ENCODE assay signal across 9 cellular contexts in the genomic region with DNA sequence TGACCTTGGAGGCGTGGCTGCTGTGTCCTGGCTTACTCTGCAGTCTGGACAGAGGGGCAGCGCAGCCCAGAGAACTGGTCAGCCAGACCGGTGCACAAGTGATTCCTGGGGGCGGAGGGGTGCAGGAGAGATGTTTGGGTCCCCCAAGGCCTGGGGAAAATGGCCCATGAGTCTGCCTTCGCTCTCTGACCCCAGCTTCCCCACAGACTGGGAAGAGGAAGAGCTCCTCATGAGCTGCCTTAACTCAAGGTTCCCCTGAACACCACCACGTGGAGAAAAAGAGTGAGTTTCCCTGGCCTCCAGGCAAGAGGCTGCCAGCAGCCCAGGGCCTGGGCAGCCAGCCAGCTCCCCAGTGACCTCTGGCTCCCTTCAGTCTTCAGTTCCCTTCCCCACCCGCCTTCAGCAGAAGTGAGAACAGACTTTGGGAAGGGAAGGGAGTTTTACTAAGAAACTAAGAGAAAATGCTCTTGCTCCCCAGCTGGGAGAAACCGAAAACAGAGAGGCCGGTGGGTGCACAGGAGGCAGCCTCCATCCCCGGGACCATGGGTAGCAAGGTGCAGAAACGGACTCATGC. TPM values are rescaled to one million over a fixed set of nuclear protein-coding genes. Genes with fewer than 3 reads are reported as not detected.
DNase-seq lines count a peak whose midpoint lies in the region; ATAC-seq and TF ChIP-seq lines count a peak whose summit lies in the region.
"Had no signal": no experiment of that assay in that cellular context is flagged by ENCODE, and none has a peak within 500 bp of the region (broad histone marks: within the 10 kb centered on the region; RNA-seq: fewer than 3 reads in every experiment).

No MANE protein-coding gene starts in this region.

- ATAC-seq in stimulated activated effector memory CD8-positive, alpha-beta T cell treated with anti-CD3 and anti-CD28 coated beads, Interleukin-12 subunit alpha, Interleukin-12 subunit beta, amount 100 ng/mL, for 72 hours, result no peak
- no peak for ATAC-seq in GM21390 (IDR thresholded peaks at IDR 0.05; ENCODE audit: unreplicated experiment)

- H3K36me3 Mint-ChIP-seq in activated naive CD8-positive, alpha-beta T cell treated with anti-CD3 and anti-CD28 coated beads for 36 hours, result peaks cover 17% of the 10 kb centered on the region
- H3K36me3 Mint-ChIP-seq in stimulated activated effector memory CD8-positive, alpha-beta T cell treated with anti-CD3 and anti-CD28 coated beads, Interleukin-12 subunit alpha, Interleukin-12 subunit beta, amount 100 ng/mL, for 72 hours, result peaks cover 60% of the 10 kb centered on the region
- H3K36me3 Mint-ChIP-seq in nephron progenitor cell (ENCODE audit: low read depth), result no peaks in the 10 kb centered on the region

- TF ChIP-seq CTCF in HL-60 (IDR thresholded peaks at IDR 0.05; ENCODE audit: insufficient read depth, low read length), result no peak
- no peak for TF ChIP-seq CTCF in nephron progenitor cell (IDR thresholded peaks at IDR 0.05)

- peak overlapping the region; percentile 52 for H3K27ac ChIP-seq in HL-60 (replicated peaks)

- no peak overlapping the region for H3K4me3 Mint-ChIP-seq in activated naive CD8-positive, alpha-beta T cell treated with anti-CD3 and anti-CD28 coated beads for 36 hours
- H3K4me3 Mint-ChIP-seq in stimulated activated effector memory CD8-positive, alpha-beta T cell treated with anti-CD3 and anti-CD28 coated beads, Interleukin-12 subunit alpha, Interleukin-12 subunit beta, amount 100 ng/mL, for 72 hours, result no peak overlapping the region
- H3K4me3 Mint-ChIP-seq in nephron progenitor cell, result no peak overlapping the region

- H3K27me3 Mint-ChIP-seq in activated naive CD8-positive, alpha-beta T cell treated with anti-CD3 and anti-CD28 coated beads for 36 hours, result no peaks in the 10 kb centered on the region
- peaks cover 9% of the 10 kb centered on the region for H3K27me3 Mint-ChIP-seq in nephron progenitor cell (ENCODE audit: low read depth, poor library complexity)

- H3K27ac Mint-ChIP-seq in activated naive CD8-positive, alpha-beta T cell treated with anti-CD3 and anti-CD28 coated beads for 36 hours, result peak overlapping the region; percentile 45
- H3K27ac Mint-ChIP-seq in stimulated activated effector memory CD8-positive, alpha-beta T cell treated with anti-CD3 and anti-CD28 coated beads, Interleukin-12 subunit alpha, Interleukin-12 subunit beta, amount 100 ng/mL, for 72 hours, result peak overlapping the region; percentile 79
- H3K27ac Mint-ChIP-seq in nephron progenitor cell, result no peak overlapping the region

- peak; percentile 98 to 99 for DNase-seq in AML-193 (lab: John Stamatoyannopoulos, UW)
- DNase-seq in HL-60 (ENCODE audit: low read depth in 1 of 2, low spot score in 1 of 2), result peak; percentile 93 to 95
- no peak for DNase-seq in activated naive CD8-positive, alpha-beta T cell treated with anti-CD3 and anti-CD28 coated beads for 36 hours
- peak; percentile 71 for DNase-seq in hepatic stellate cell (ENCODE audit: low spot score)
- no peak for DNase-seq in stimulated activated effector memory CD8-positive, alpha-beta T cell treated with anti-CD3 and anti-CD28 coated beads, Interleukin-12 subunit alpha, Interleukin-12 subunit beta, amount 100 ng/mL, for 72 hours (ENCODE audit: low spot score in 2 of 2)
- no peak for DNase-seq in nephron progenitor cell
- DNase-seq in NCI-H748 (lab: John Stamatoyannopoulos, UW; ENCODE audit: unreplicated experiment), result no peak

- no peaks in the 10 kb centered on the region for H3K27me3 ChIP-seq in HL-60 (ENCODE audit: insufficient read depth, poor library complexity, severe bottlenecking)

- no peak overlapping the region for H3K4me3 ChIP-seq in HL-60 (replicated peaks; ENCODE audit: insufficient read depth, low read length)
- H3K4me3 ChIP-seq: HAP-1 had no signal

- peaks cover 48% of the 10 kb centered on the region for H3K4me1 Mint-ChIP-seq in activated naive CD8-positive, alpha-beta T cell treated with anti-CD3 and anti-CD28 coated beads for 36 hours
- H3K4me1 Mint-ChIP-seq in stimulated activated effector memory CD8-positive, alpha-beta T cell treated with anti-CD3 and anti-CD28 coated beads, Interleukin-12 subunit alpha, Interleukin-12 subunit beta, amount 100 ng/mL, for 72 hours, result peaks cover 35% of the 10 kb centered on the region
- peaks cover 44% of the 10 kb centered on the region for H3K4me1 Mint-ChIP-seq in nephron progenitor cell

- H3K9me3 Mint-ChIP-seq in activated naive CD8-positive, alpha-beta T cell treated with anti-CD3 and anti-CD28 coated beads for 36 hours, result no peaks in the 10 kb centered on the region
- H3K9me3 Mint-ChIP-seq in stimulated activated effector memory CD8-positive, alpha-beta T cell treated with anti-CD3 and anti-CD28 coated beads, Interleukin-12 subunit alpha, Interleukin-12 subunit beta, amount 100 ng/mL, for 72 hours, result no peaks in the 10 kb centered on the region
- H3K9me3 Mint-ChIP-seq in nephron progenitor cell, result no peaks in the 10 kb centered on the region

RNA-seq across cellular contexts. Expression of a gene that starts 2.0 kb away (rescaled TPM):
- total RNA-seq in activated naive CD8-positive, alpha-beta T cell treated with anti-CD3 and anti-CD28 coated beads for 36 hours, result not detected

RNA-seq across cellular contexts. Expression of a gene that starts 13.7 kb away (rescaled TPM):
- 100 to 1,000 TPM; 133 to 136 TPM for total RNA-seq in activated naive CD8-positive, alpha-beta T cell treated with anti-CD3 and anti-CD28 coated beads for 36 hours

RNA-seq across cellular contexts. Expression of a gene that starts 15.7 kb away (rescaled TPM):
- 100 to 1,000 TPM; 119 to 125 TPM for total RNA-seq in activated naive CD8-positive, alpha-beta T cell treated with anti-CD3 and anti-CD28 coated beads for 36 hours

RNA-seq across cellular contexts. Expression of a gene that starts 24.1 kb away (rescaled TPM):
- total RNA-seq in activated naive CD8-positive, alpha-beta T cell treated with anti-CD3 and anti-CD28 coated beads for 36 hours, result 100 to 1,000 TPM; 126 to 127 TPM

RNA-seq across cellular contexts. Expression of a gene that starts 42.6 kb away (rescaled TPM):
- 100 to 1,000 TPM; 144 to 150 TPM for total RNA-seq in activated naive CD8-positive, alpha-beta T cell treated with anti-CD3 and anti-CD28 coated beads for 36 hours

Comparison
In these comparisons a context has a peak if more than half of its experiments do, and no peak if none do; other contexts are left out.
1. DNase-seq: peak in AML-193 (2 of 2), HL-60 (2 of 2) and hepatic stellate cell (single experiment); none in activated naive CD8-positive, alpha-beta T cell treated with anti-CD3 and anti-CD28 coated beads for 36 hours (single experiment), stimulated activated effector memory CD8-positive, alpha-beta T cell treated with anti-CD3 and anti-CD28 coated beads, Interleukin-12 subunit alpha, Interleukin-12 subunit beta, amount 100 ng/mL, for 72 hours (0 of 2), nephron progenitor cell (single experiment) and NCI-H748 (single experiment).